In the genomic region with DNA sequence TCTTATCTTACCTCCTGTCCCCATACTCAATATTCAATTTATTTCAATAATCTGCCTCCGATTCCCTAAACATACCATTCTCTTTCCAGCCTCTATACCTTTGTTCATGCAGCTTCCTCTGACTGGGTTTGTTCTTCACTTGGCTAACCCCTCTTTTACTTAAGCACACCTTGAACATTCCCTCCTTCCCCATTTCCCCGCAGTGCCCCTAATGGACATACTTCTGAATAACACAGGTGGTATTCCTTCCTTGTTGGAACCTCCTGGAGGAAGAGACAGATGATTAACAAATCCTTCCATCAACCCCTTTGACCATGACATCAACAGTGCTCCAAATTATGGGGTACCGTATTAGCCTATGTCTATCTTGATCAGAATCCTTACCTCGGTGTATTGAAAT, we compare ENCODE assay signal across 26 cellular contexts.
"Had no signal": no experiment of that assay in that cellular context is flagged by ENCODE, and none has a peak within 500 bp of the region (broad histone marks: within the 10 kb centered on the region; RNA-seq: fewer than 3 reads in every experiment).

No MANE protein-coding gene starts in this region.

- DNase-seq: activated CD4-positive, alpha-beta T cell treated with anti-CD3 and anti-CD28 coated beads for 36 hours; activated CD4-positive, alpha-beta T cell treated with anti-CD3 and anti-CD28 coated beads, Interleukin-2, amount 10 ng/mL, durations not matched to agents 7 days and 5 days; activated CD4-positive, alpha-beta T cell treated with anti-CD3 and anti-CD28 coated beads, Interleukin-2, amount 50 U/mL, for 48 hours; activated CD8-positive, alpha-beta T cell treated with anti-CD3 and anti-CD28 coated beads, Interleukin-2, amount 10 ng/mL, durations not matched to agents 7 days and 5 days; activated gamma-delta T cell; activated naive CD4-positive, alpha-beta T cell treated with Interleukin-2 at 50 U/mL for 16 hours; activated naive CD8-positive, alpha-beta T cell treated with anti-CD3 and anti-CD28 coated beads, Interleukin-2, amount 10 ng/mL, durations not matched to agents 7 days and 5 days; activated T-cell treated with anti-CD3 and anti-CD28 coated beads, Interleukin-2, amount 50 U/mL, for 24 hours; body of pancreas; NCI-H1105; NCI-H1417 treated with DMSO at 0.1 percent for 48 hours; NCI-H187 treated with DMSO at 0.1 percent for 48 hours; NCI-H2081; NCI-H2171 treated with DMSO at 0.1 percent for 48 hours; NCI-H2227 treated with DMSO at 0.1 percent for 48 hours; NCI-H446; NCI-H524 treated with DMSO at 0.1 percent for 48 hours; SHP77; SJCRH30; T1000; WERI-Rb-1 had no signal

- H3K27ac ChIP-seq: body of pancreas, breast epithelium, SJCRH30, SK-N-MC, WERI-Rb-1 had no signal

- H3K36me3 ChIP-seq: breast epithelium, SJCRH30, WERI-Rb-1 had no signal

- H3K27me3 ChIP-seq: body of pancreas, breast epithelium, SJCRH30 had no signal

- H3K27ac Mint-ChIP-seq: activated CD4-positive, alpha-beta T cell treated with anti-CD3 and anti-CD28 coated beads for 36 hours; activated CD4-positive, alpha-beta T cell treated with anti-CD3 and anti-CD28 coated beads, Interleukin-2, amount 10 ng/mL, durations not matched to agents 7 days and 5 days; activated CD8-positive, alpha-beta T cell treated with anti-CD3 and anti-CD28 coated beads, Interleukin-2, amount 10 ng/mL, durations not matched to agents 7 days and 5 days; activated naive CD4-positive, alpha-beta T cell treated with anti-CD3 and anti-CD28 coated beads, Interleukin-2, amount 50 U/mL, for 24 hours; activated naive CD8-positive, alpha-beta T cell treated with anti-CD3 and anti-CD28 coated beads, Interleukin-2, amount 10 ng/mL, durations not matched to agents 7 days and 5 days; activated T-cell treated with anti-CD3 and anti-CD28 coated beads, Interleukin-2, amount 50 U/mL, for 24 hours; activated T-helper 2 cell treated with anti-CD3 and anti-CD28 coated beads, Interferon-gamma antibody, Interleukin-2, Interleukin-4, amounts not matched to agents 10 μg/mL and 5 μg/mL and 100 μg/mL, durations not matched to agents 14 hours and 24 hours and 36 hours had no signal

- H3K4me1 ChIP-seq: breast epithelium, SJCRH30 had no signal

- H3K36me3 Mint-ChIP-seq: activated naive CD4-positive, alpha-beta T cell treated with anti-CD3 and anti-CD28 coated beads, Interleukin-2, amount 50 U/mL, for 24 hours; activated naive CD8-positive, alpha-beta T cell treated with anti-CD3 and anti-CD28 coated beads, Interleukin-2, amount 10 ng/mL, durations not matched to agents 7 days and 5 days had no signal

- ATAC-seq: activated CD4-positive, alpha-beta T cell treated with anti-CD3 and anti-CD28 coated beads for 36 hours; activated CD8-positive, alpha-beta T cell treated with anti-CD3 and anti-CD28 coated beads, Interleukin-2, amount 10 ng/mL, durations not matched to agents 7 days and 5 days; body of pancreas; Panc1 had no signal

- H3K9me3 Mint-ChIP-seq: activated naive CD4-positive, alpha-beta T cell treated with anti-CD3 and anti-CD28 coated beads, Interleukin-2, amount 50 U/mL, for 24 hours; activated T-cell treated with anti-CD3 and anti-CD28 coated beads, Interleukin-2, amount 50 U/mL, for 24 hours; activated T-helper 2 cell treated with anti-CD3 and anti-CD28 coated beads, Interferon-gamma antibody, Interleukin-2, Interleukin-4, amounts not matched to agents 10 μg/mL and 5 μg/mL and 100 μg/mL, durations not matched to agents 14 hours and 24 hours and 36 hours had no signal

- H3K9me3 ChIP-seq: body of pancreas, breast epithelium, SJCRH30 had no signal

- H3K4me3 Mint-ChIP-seq: activated CD4-positive, alpha-beta T cell treated with anti-CD3 and anti-CD28 coated beads for 36 hours; activated CD4-positive, alpha-beta T cell treated with anti-CD3 and anti-CD28 coated beads, Interleukin-2, amount 10 ng/mL, durations not matched to agents 7 days and 5 days; activated CD8-positive, alpha-beta T cell treated with anti-CD3 and anti-CD28 coated beads, Interleukin-2, amount 10 ng/mL, durations not matched to agents 7 days and 5 days; activated naive CD4-positive, alpha-beta T cell treated with anti-CD3 and anti-CD28 coated beads, Interleukin-2, amount 50 U/mL, for 24 hours; activated naive CD8-positive, alpha-beta T cell treated with anti-CD3 and anti-CD28 coated beads, Interleukin-2, amount 10 ng/mL, durations not matched to agents 7 days and 5 days; activated T-cell treated with anti-CD3 and anti-CD28 coated beads, Interleukin-2, amount 50 U/mL, for 24 hours had no signal

- H3K4me3 ChIP-seq: body of pancreas, breast epithelium, SJCRH30, SK-N-MC had no signal

- H3K27me3 Mint-ChIP-seq: activated CD4-positive, alpha-beta T cell treated with anti-CD3 and anti-CD28 coated beads for 36 hours; activated CD4-positive, alpha-beta T cell treated with anti-CD3 and anti-CD28 coated beads, Interleukin-2, amount 10 ng/mL, durations not matched to agents 7 days and 5 days had no signal
